In genomic region chr20:22248052-22248667, GRCh38 we compare ENCODE assay signal across 11 cellular contexts.
DNase-seq lines count a peak whose midpoint lies in the region; ATAC-seq and TF ChIP-seq lines count a peak whose summit lies in the region.
"Had no signal": no experiment of that assay in that cellular context is flagged by ENCODE, and none has a peak within 500 bp of the region (broad histone marks: within the 10 kb centered on the region; RNA-seq: fewer than 3 reads in every experiment).

No MANE protein-coding gene starts in this region.

- H3K27ac ChIP-seq in left ventricle myocardium inferior (replicated peaks) = no peak overlapping the region
- H3K27ac ChIP-seq in Panc1 (ENCODE audit: low read length) = no peak overlapping the region
- no peak overlapping the region for H3K27ac ChIP-seq in foreskin keratinocyte
- H3K27ac ChIP-seq: SK-N-MC had no signal

- H3K36me3 ChIP-seq in left ventricle myocardium inferior (no peaks in the 10 kb centered on the region), Panc1 (ENCODE audit: control insufficient read depth, insufficient read depth, low read length) (no peaks in the 10 kb centered on the region), MG63 (no peaks in the 10 kb centered on the region)

- in situ Hi-C loops in Panc1 (cut with HindIII; ENCODE audit: low pct_unique_long_range_greater_than_20kb, low sequenced_read_pairs) = no loop called here

- POLR2A ChIA-PET in Panc1 (lab: Charles Lee) = no interaction called here

- no peaks in the 10 kb centered on the region for H3K4me1 ChIP-seq in left ventricle myocardium inferior
- H3K4me1 ChIP-seq in Panc1 (ENCODE audit: control insufficient read depth, insufficient read depth, low read length) = no peaks in the 10 kb centered on the region
- H3K4me1 ChIP-seq in foreskin keratinocyte = no peaks in the 10 kb centered on the region

- intact Hi-C loops in left ventricle myocardium inferior (cut with micrococcal nuclease) (no loop called here), Right ventricle myocardium inferior (cut with DNase I) (no loop called here), Panc1 (cut with micrococcal nuclease; ENCODE audit: unreplicated experiment) (loop anchor here (2.0 kb wide), 1 partner anchor 529 kb away; no protein-coding TSS in a partner anchor)

- ATAC-seq in Right ventricle myocardium inferior (no peak), Panc1 (no peak), foreskin keratinocyte (peak; percentile 46), GM21526 (IDR thresholded peaks at IDR 0.05; ENCODE audit: low FRiP score, unreplicated experiment) (no peak)
- ATAC-seq: mucosa of descending colon had no signal

- DNase-seq in left ventricle myocardium inferior (no peak), Right ventricle myocardium inferior (ENCODE audit: missing footprints) (no peak), Panc1 (ENCODE audit: low read depth, low spot score) (no peak), foreskin keratinocyte (peak in 1 of 2 donors; percentile 11), MG63 (no peak), DMS153 treated with DMSO at 0.1 percent for 48 hours (lab: John Stamatoyannopoulos, UW; ENCODE audit: unreplicated experiment) (no peak)
- DNase-seq in stimulated activated CD8-positive, alpha-beta memory T cell treated with anti-CD3 and anti-CD28 coated beads, Interleukin-4, amount 100 ng/mL, for 48 hours = no peak
- DNase-seq: GF-D8 had no signal

- CTCF ChIA-PET in Panc1 (lab: Charles Lee) = no interaction called here

- H3K27me3 ChIP-seq in left ventricle myocardium inferior (ENCODE audit: low read depth) = peaks cover 49% of the 10 kb centered on the region
- H3K27me3 ChIP-seq in Panc1 (ENCODE audit: control insufficient read depth, insufficient read depth, low read length) = no peaks in the 10 kb centered on the region; the same call in 1 of the 2 replicates
- no peaks in the 10 kb centered on the region for H3K27me3 ChIP-seq in foreskin keratinocyte
- H3K27me3 ChIP-seq in MG63 = no peaks in the 10 kb centered on the region

- peak; percentile 59 for TF ChIP-seq CTCF in left ventricle myocardium inferior (IDR thresholded peaks at IDR 0.05; ENCODE audit: borderline replicate concordance)
- peak; percentile 82 for TF ChIP-seq CTCF in Panc1 (IDR thresholded peaks at IDR 0.05)
- TF ChIP-seq CTCF in foreskin keratinocyte (conservative IDR thresholded peaks at IDR 0.05) = peak; percentile 77

- H3K4me3 ChIP-seq in left ventricle myocardium inferior (no peak overlapping the region), Panc1 (ENCODE audit: low read depth in 2 of 2, low read length in 2 of 2) (no peak overlapping the region), MG63 (no peak overlapping the region)
- H3K4me3 ChIP-seq: mucosa of descending colon, SK-N-MC had no signal

- BruUV-seq in Panc1 (replicated peaks; lab: Mats Ljungman, UMichigan) = no TSS peak

- H3K9me3 ChIP-seq in left ventricle myocardium inferior (replicated peaks) (no peaks in the 10 kb centered on the region), Panc1 (ENCODE audit: control insufficient read depth, insufficient read depth, low read depth, low read length) (no peaks in the 10 kb centered on the region), MG63 (no peaks in the 10 kb centered on the region)
- H3K9me3 ChIP-seq: mucosa of descending colon had no signal
